Comparison of ENCODE assay signal across 32 cellular contexts in genomic region chr3:176590722-176591121, GRCh38.
DNase-seq lines count a peak whose midpoint lies in the region; ATAC-seq, FAIRE-seq and TF ChIP-seq lines count a peak whose summit lies in the region.
"Had no signal": no experiment of that assay in that cellular context is flagged by ENCODE, and none has a peak within 500 bp of the region (broad histone marks: within the 10 kb centered on the region; RNA-seq: fewer than 3 reads in every experiment).

No MANE protein-coding gene starts in this region.

- WGBS in K562 (ENCODE audit: insufficient coverage, low coverage, missing lambda C conversion rate) = 0% methylated on average over 1 of the region's 1 CpG

- H3K27ac ChIP-seq in K562 (ENCODE audit: extremely low read depth, low read depth, low read length) = no peak overlapping the region
- H3K27ac ChIP-seq: left lung, right atrium auricular region had no signal

- intact Hi-C loops in K562 (cut with micrococcal nuclease) = no loop called here

- H3K9ac ChIP-seq in K562 (ENCODE audit: insufficient read depth in 1 of 2, low read depth in 2 of 2, low read length in 2 of 2) = no peak overlapping the region

- TF ChIP-seq EP300 in K562 (IDR thresholded peaks at IDR 0.05; ENCODE audit: low read length) = no peak

- DNase-seq in NCI-H748 (lab: John Stamatoyannopoulos, UW; ENCODE audit: unreplicated experiment) (peak; percentile 14), NCI-H748 treated with DMSO at 0.1 percent for 48 hours (lab: John Stamatoyannopoulos, UW) (no peak), K562 (ENCODE audit: extremely low read depth in 1 of 4, low spot score in 3 of 4) (no peak), NCI-H1105 treated with DMSO at 0.1 percent for 48 hours (lab: John Stamatoyannopoulos, UW) (no peak), NCI-H82 treated with DMSO at 0.1 percent for 48 hours (lab: John Stamatoyannopoulos, UW; ENCODE audit: unreplicated experiment) (no peak)
- DNase-seq in stimulated activated effector memory CD8-positive, alpha-beta T cell treated with anti-CD3 and anti-CD28 coated beads, Interleukin-12 subunit alpha, Interleukin-12 subunit beta, amount 100 ng/mL, for 72 hours (ENCODE audit: low spot score in 2 of 2) = no peak
- no peak for DNase-seq in activated CD8-positive, alpha-beta memory T cell treated with anti-CD3 and anti-CD28 coated beads, Interleukin-2, amount 10 ng/mL, durations not matched to agents 7 days and 5 days
- DNase-seq: activated T-cell treated with anti-CD3 and anti-CD28 coated beads, Interleukin-2, amount 50 U/mL, for 72 hours; BE2C; DND-41; effector CD8-positive, alpha-beta T cell; GOT3; hippocampal formation; IMR-90; left lung; naive thymus-derived CD8-positive, alpha-beta T cell; NCI-H2171; NCI-H524; RPMI8226; stimulated activated CD4-positive, alpha-beta T cell treated with anti-CD3 and anti-CD28 coated beads, Interleukin-12 subunit alpha, Interleukin-12 subunit beta, amount 100 ng/mL, for 4 hours; stimulated activated CD4-positive, alpha-beta T cell treated with anti-CD3 and anti-CD28 coated beads, Interleukin-4, amount 100 ng/mL, for 24 hours; stimulated activated naive CD4-positive, alpha-beta T cell had no signal

- POLR2A ChIA-PET in K562 (lab: Yijun Ruan, JAX) = no interaction called here

- no peaks in the 10 kb centered on the region for H3K9me1 ChIP-seq in K562 (ENCODE audit: control insufficient read depth, insufficient read depth, low read length)

- H3K27me3 Mint-ChIP-seq in activated CD8-positive, alpha-beta memory T cell treated with anti-CD3 and anti-CD28 coated beads, Interleukin-2, amount 10 ng/mL, durations not matched to agents 7 days and 5 days = no peaks in the 10 kb centered on the region
- H3K27me3 Mint-ChIP-seq: activated naive CD4-positive, alpha-beta T cell treated with anti-CD3 and anti-CD28 coated beads, Interleukin-2, amount 50 U/mL, for 24 hours had no signal

- no peaks in the 10 kb centered on the region for H3K4me1 Mint-ChIP-seq in stimulated activated effector memory CD8-positive, alpha-beta T cell treated with anti-CD3 and anti-CD28 coated beads, Interleukin-12 subunit alpha, Interleukin-12 subunit beta, amount 100 ng/mL, for 72 hours
- no peaks in the 10 kb centered on the region for H3K4me1 Mint-ChIP-seq in activated CD8-positive, alpha-beta memory T cell treated with anti-CD3 and anti-CD28 coated beads, Interleukin-2, amount 10 ng/mL, durations not matched to agents 7 days and 5 days
- H3K4me1 Mint-ChIP-seq: activated naive CD4-positive, alpha-beta T cell treated with anti-CD3 and anti-CD28 coated beads, Interleukin-2, amount 50 U/mL, for 24 hours; mesothelial cell of epicardium; naive thymus-derived CD8-positive, alpha-beta T cell had no signal

- ATAC-seq in HG03354 (IDR thresholded peaks at IDR 0.05; ENCODE audit: poor library complexity, severe bottlenecking, unreplicated experiment) (peak; percentile 63), K562 (no peak)
- peak; percentile 54 for ATAC-seq in stimulated activated effector memory CD8-positive, alpha-beta T cell treated with anti-CD3 and anti-CD28 coated beads, Interleukin-12 subunit alpha, Interleukin-12 subunit beta, amount 100 ng/mL, for 72 hours
- ATAC-seq in activated CD8-positive, alpha-beta memory T cell treated with anti-CD3 and anti-CD28 coated beads, Interleukin-2, amount 10 ng/mL, durations not matched to agents 7 days and 5 days = no peak
- ATAC-seq: esophagus mucosa; left lung; naive thymus-derived CD8-positive, alpha-beta T cell had no signal

- no peaks in the 10 kb centered on the region for H3K27me3 ChIP-seq in K562 (ENCODE audit: control insufficient read depth in 2 of 2, insufficient read depth in 2 of 2, low read length in 2 of 2)
- H3K27me3 ChIP-seq: BE2C, left lung, right atrium auricular region had no signal

- TF ChIP-seq CTCF in K562 (IDR thresholded peaks at IDR 0.05 in 2 of 3, conservative IDR thresholded peaks at IDR 0.05 in 1 of 3; ENCODE audit: insufficient read depth in 2 of 3, low read depth in 1 of 3, low read length in 3 of 3) = no peak

- H3K4me1 ChIP-seq in K562 (replicated peaks in 1 of 2; ENCODE audit: control insufficient read depth in 2 of 2, insufficient read depth in 2 of 2, low read length in 2 of 2) = no peaks in the 10 kb centered on the region
- H3K4me1 ChIP-seq: BE2C, left lung, right atrium auricular region had no signal

- H3K4me3 ChIP-seq in K562 = no peak overlapping the region
- H3K4me3 ChIP-seq: left lung, right atrium auricular region had no signal

- no peak overlapping the region for H3K27ac Mint-ChIP-seq in stimulated activated effector memory CD8-positive, alpha-beta T cell treated with anti-CD3 and anti-CD28 coated beads, Interleukin-12 subunit alpha, Interleukin-12 subunit beta, amount 100 ng/mL, for 72 hours
- no peak overlapping the region for H3K27ac Mint-ChIP-seq in activated CD8-positive, alpha-beta memory T cell treated with anti-CD3 and anti-CD28 coated beads, Interleukin-2, amount 10 ng/mL, durations not matched to agents 7 days and 5 days
- H3K27ac Mint-ChIP-seq: activated naive CD4-positive, alpha-beta T cell treated with anti-CD3 and anti-CD28 coated beads, Interleukin-2, amount 50 U/mL, for 24 hours; activated T-cell treated with anti-CD3 and anti-CD28 coated beads, Interleukin-2, amount 50 U/mL, for 72 hours; mesothelial cell of epicardium; naive thymus-derived CD8-positive, alpha-beta T cell had no signal

- TF ChIP-seq POLR2A in K562 (conservative IDR thresholded peaks at IDR 0.05) = no peak

- peak; percentile 23 for FAIRE-seq in K562 (lab: Jason Lieb, UNC)
- FAIRE-seq: A204.1, bronchial epithelial cell, colon, frontal cortex, TTC549 had no signal

- no peak overlapping the region for H3K4me2 ChIP-seq in K562 (ENCODE audit: insufficient read depth, low read length)

- no peaks in the 10 kb centered on the region for H3K9me3 ChIP-seq in K562 (replicated peaks; ENCODE audit: control insufficient read depth, insufficient read depth, low read depth, low read length)
- H3K9me3 ChIP-seq: BE2C, left lung, right atrium auricular region had no signal

- BruUV-seq in K562 (replicated peaks; lab: Mats Ljungman, UMichigan) = no TSS peak

- TF ChIP-seq RAD21 in K562 (CRISPR knock-in tag; conservative IDR thresholded peaks at IDR 0.05 in 1 of 2, IDR thresholded peaks at IDR 0.05 in 1 of 2) = no peak

- H3K9me3 Mint-ChIP-seq in stimulated activated effector memory CD8-positive, alpha-beta T cell treated with anti-CD3 and anti-CD28 coated beads, Interleukin-12 subunit alpha, Interleukin-12 subunit beta, amount 100 ng/mL, for 72 hours = no peaks in the 10 kb centered on the region
- no peaks in the 10 kb centered on the region for H3K9me3 Mint-ChIP-seq in activated CD8-positive, alpha-beta memory T cell treated with anti-CD3 and anti-CD28 coated beads, Interleukin-2, amount 10 ng/mL, durations not matched to agents 7 days and 5 days (ENCODE audit: low read depth)
- H3K9me3 Mint-ChIP-seq: activated naive CD4-positive, alpha-beta T cell treated with anti-CD3 and anti-CD28 coated beads, Interleukin-2, amount 50 U/mL, for 24 hours; mesothelial cell of epicardium had no signal

- in situ Hi-C loops in K562 (cut with MboI) = no loop called here

- no peak overlapping the region for H3K4me3 Mint-ChIP-seq in stimulated activated effector memory CD8-positive, alpha-beta T cell treated with anti-CD3 and anti-CD28 coated beads, Interleukin-12 subunit alpha, Interleukin-12 subunit beta, amount 100 ng/mL, for 72 hours
- H3K4me3 Mint-ChIP-seq in activated CD8-positive, alpha-beta memory T cell treated with anti-CD3 and anti-CD28 coated beads, Interleukin-2, amount 10 ng/mL, durations not matched to agents 7 days and 5 days = no peak overlapping the region
- H3K4me3 Mint-ChIP-seq: activated naive CD4-positive, alpha-beta T cell treated with anti-CD3 and anti-CD28 coated beads, Interleukin-2, amount 50 U/mL, for 24 hours; activated T-cell treated with anti-CD3 and anti-CD28 coated beads, Interleukin-2, amount 50 U/mL, for 72 hours; mesothelial cell of epicardium; naive thymus-derived CD8-positive, alpha-beta T cell had no signal

- no peaks in the 10 kb centered on the region for H3K79me2 ChIP-seq in K562 (ENCODE audit: control insufficient read depth, insufficient read depth, low read length)

- CTCF ChIA-PET in K562 (lab: Yijun Ruan, JAX; ENCODE audit: low intra/inter-chr PET ratio) = no interaction called here
- CTCF ChIA-PET in activated CD8-positive, alpha-beta memory T cell treated with anti-CD3 and anti-CD28 coated beads, Interleukin-2, amount 10 ng/mL, durations not matched to agents 7 days and 5 days (lab: Charles Lee) = no interaction called here

- H4K20me1 ChIP-seq in K562 (replicated peaks; ENCODE audit: control insufficient read depth, insufficient read depth, low read length) = no peaks in the 10 kb centered on the region

- no peak overlapping the region for H2AFZ ChIP-seq in K562 (ENCODE audit: low read depth, low read length)

- no peaks in the 10 kb centered on the region for H3K36me3 ChIP-seq in K562 (ENCODE audit: control insufficient read depth, insufficient read depth, low read length)
- H3K36me3 ChIP-seq: BE2C, left lung, right atrium auricular region had no signal

- H3K36me3 Mint-ChIP-seq in stimulated activated effector memory CD8-positive, alpha-beta T cell treated with anti-CD3 and anti-CD28 coated beads, Interleukin-12 subunit alpha, Interleukin-12 subunit beta, amount 100 ng/mL, for 72 hours = no peaks in the 10 kb centered on the region
- H3K36me3 Mint-ChIP-seq in activated CD8-positive, alpha-beta memory T cell treated with anti-CD3 and anti-CD28 coated beads, Interleukin-2, amount 10 ng/mL, durations not matched to agents 7 days and 5 days = no peaks in the 10 kb centered on the region
- H3K36me3 Mint-ChIP-seq: activated naive CD4-positive, alpha-beta T cell treated with anti-CD3 and anti-CD28 coated beads, Interleukin-2, amount 50 U/mL, for 24 hours; mesothelial cell of epicardium; naive thymus-derived CD8-positive, alpha-beta T cell had no signal

TF ChIP-seq in K562, 482 proteins besides CTCF, POLR2A, EP300 and RAD21 (continues in another document):
- TF ChIP-seq ZNF445 (CRISPR knock-in tag; IDR thresholded peaks at IDR 0.05; ENCODE audit: low read depth) (no peak), CSDE1 (IDR thresholded peaks at IDR 0.05) (no peak), ZBTB7A (IDR thresholded peaks at IDR 0.05; ENCODE audit: borderline replicate concordance, control insufficient read depth, low read depth, low read length) (no peak), NFYB (IDR thresholded peaks at IDR 0.05; ENCODE audit: extremely low read depth, insufficient read length) (no peak), ZNF75A (CRISPR knock-in tag; IDR thresholded peaks at IDR 0.05) (no peak)

Comparison
In these comparisons a context has a peak if more than half of its experiments do, and no peak if none do; other contexts are left out.
1. ATAC-seq: peak in HG03354 (single experiment) and stimulated activated effector memory CD8-positive, alpha-beta T cell treated with anti-CD3 and anti-CD28 coated beads, Interleukin-12 subunit alpha, Interleukin-12 subunit beta, amount 100 ng/mL, for 72 hours (single experiment); none in K562 (single experiment) and activated CD8-positive, alpha-beta memory T cell treated with anti-CD3 and anti-CD28 coated beads, Interleukin-2, amount 10 ng/mL, durations not matched to agents 7 days and 5 days (single experiment).